Comparison of ENCODE assay signal across 8 cellular contexts in genomic region chr6:155528982-155529453, GRCh38.
DNase-seq lines count a peak whose midpoint lies in the region; ATAC-seq and TF ChIP-seq lines count a peak whose summit lies in the region.

No MANE protein-coding gene starts in this region.

- no peaks in the 10 kb centered on the region for H3K9me2 ChIP-seq in PC-9 (ENCODE audit: insufficient read depth)

- H3K27me3 Mint-ChIP-seq in activated CD8-positive, alpha-beta memory T cell treated with anti-CD3 and anti-CD28 coated beads, Interleukin-2, amount 10 ng/mL, durations not matched to agents 7 days and 5 days = no peaks in the 10 kb centered on the region

- intact Hi-C loops in PC-9 (cut with micrococcal nuclease; ENCODE audit: unreplicated experiment) = no loop called here

- H2AFZ ChIP-seq in PC-9 = peak overlapping the region; percentile 45

- no peak overlapping the region for H3K4me3 Mint-ChIP-seq in activated CD8-positive, alpha-beta memory T cell treated with anti-CD3 and anti-CD28 coated beads, Interleukin-2, amount 10 ng/mL, durations not matched to agents 7 days and 5 days

- POLR2A ChIA-PET in PC-9 (lab: Charles Lee; ENCODE audit: unreplicated experiment) = no interaction called here

- H3K4me3 ChIP-seq in PC-9 = no peak overlapping the region

- H3K27me3 ChIP-seq in PC-9 (ENCODE audit: insufficient read depth, low read depth) = no peaks in the 10 kb centered on the region

- ATAC-seq in activated CD8-positive, alpha-beta memory T cell treated with anti-CD3 and anti-CD28 coated beads, Interleukin-2, amount 10 ng/mL, durations not matched to agents 7 days and 5 days = peak; percentile 39
- no peak for ATAC-seq in HG02840 (IDR thresholded peaks at IDR 0.05; ENCODE audit: low FRiP score, unreplicated experiment)
- ATAC-seq in GM21576 (IDR thresholded peaks at IDR 0.05; ENCODE audit: unreplicated experiment) = no peak

- H3K4me1 ChIP-seq in PC-9 (replicated peaks; ENCODE audit: insufficient read depth) = peaks cover 19% of the 10 kb centered on the region

- peak overlapping the region; percentile 48 for H3K27ac ChIP-seq in PC-9

- H3K9me3 ChIP-seq in PC-9 (ENCODE audit: insufficient read depth, low read depth) = 0 out of 2 replicates have a peak, but pooled peaks cover 4% of the 10 kb centered on the region

- no peak for TF ChIP-seq CTCF in PC-9 (conservative IDR thresholded peaks at IDR 0.05)

- peaks cover 5% of the 10 kb centered on the region for H3K9me3 Mint-ChIP-seq in activated CD8-positive, alpha-beta memory T cell treated with anti-CD3 and anti-CD28 coated beads, Interleukin-2, amount 10 ng/mL, durations not matched to agents 7 days and 5 days (ENCODE audit: low read depth)

- H3K36me3 Mint-ChIP-seq in activated CD8-positive, alpha-beta memory T cell treated with anti-CD3 and anti-CD28 coated beads, Interleukin-2, amount 10 ng/mL, durations not matched to agents 7 days and 5 days = peaks cover 3% of the 10 kb centered on the region

- H3F3A ChIP-seq in PC-9 (ENCODE audit: insufficient read depth, low read depth) = 0 out of 2 replicates have a peak, but pooled peaks cover 7% of the 10 kb centered on the region

- H3K4me2 ChIP-seq in PC-9 = 0 out of 2 replicates have a peak overlapping the region, but pooled peaks have one; percentile 35

- DNase-seq in activated CD8-positive, alpha-beta memory T cell treated with anti-CD3 and anti-CD28 coated beads, Interleukin-2, amount 10 ng/mL, durations not matched to agents 7 days and 5 days = no peak
- no peak for DNase-seq in activated CD8-positive, alpha-beta memory T cell treated with anti-CD3 and anti-CD28 coated beads, Interleukin-2, amount 50 U/mL, for 48 hours
- peak in 1 of 2 experiments; percentile 36 for DNase-seq in PC-9
- peak; percentile 87 for DNase-seq in fibroblast of the conjunctiva (ENCODE audit: low read depth)
- DNase-seq in stromal cell of bone marrow (ENCODE audit: low read depth) = peak; percentile 95
- DNase-seq in islet precursor cell = no peak

- H3K27ac Mint-ChIP-seq in activated CD8-positive, alpha-beta memory T cell treated with anti-CD3 and anti-CD28 coated beads, Interleukin-2, amount 10 ng/mL, durations not matched to agents 7 days and 5 days = no peak overlapping the region

- no TSS peak for BruUV-seq in PC-9 (replicated peaks; lab: Mats Ljungman, UMichigan)

- H4K20me1 ChIP-seq in PC-9 (ENCODE audit: insufficient read depth) = no peaks in the 10 kb centered on the region

- no peaks in the 10 kb centered on the region for H3K79me2 ChIP-seq in PC-9 (ENCODE audit: low read depth)

- H3K36me3 ChIP-seq in PC-9 (ENCODE audit: low read depth) = no peaks in the 10 kb centered on the region

- CTCF ChIA-PET in activated CD8-positive, alpha-beta memory T cell treated with anti-CD3 and anti-CD28 coated beads, Interleukin-2, amount 10 ng/mL, durations not matched to agents 7 days and 5 days (lab: Charles Lee) = interaction anchor here (1.4 to 2.0 kb wide), 2 partner anchors 198 to 201 kb away, joined by 4 to 14 read pairs; no protein-coding TSS in a partner anchor
- CTCF ChIA-PET in PC-9 (lab: Charles Lee) = interaction anchor here (0.6 kb wide), 2 partner anchors 81 to 139 kb away, joined by 4 to 9 read pairs; no protein-coding TSS in a partner anchor

- peaks cover 13% of the 10 kb centered on the region for H3K4me1 Mint-ChIP-seq in activated CD8-positive, alpha-beta memory T cell treated with anti-CD3 and anti-CD28 coated beads, Interleukin-2, amount 10 ng/mL, durations not matched to agents 7 days and 5 days

Comparison
In these comparisons a context has a peak if more than half of its experiments do, and no peak if none do; other contexts are left out.
1. DNase-seq: peak in fibroblast of the conjunctiva (single experiment) and stromal cell of bone marrow (single experiment); none in activated CD8-positive, alpha-beta memory T cell treated with anti-CD3 and anti-CD28 coated beads, Interleukin-2, amount 10 ng/mL, durations not matched to agents 7 days and 5 days (single experiment), activated CD8-positive, alpha-beta memory T cell treated with anti-CD3 and anti-CD28 coated beads, Interleukin-2, amount 50 U/mL, for 48 hours (single experiment) and islet precursor cell (single experiment).